ENCODE assay signal across 8 cellular contexts in the genomic region with DNA sequence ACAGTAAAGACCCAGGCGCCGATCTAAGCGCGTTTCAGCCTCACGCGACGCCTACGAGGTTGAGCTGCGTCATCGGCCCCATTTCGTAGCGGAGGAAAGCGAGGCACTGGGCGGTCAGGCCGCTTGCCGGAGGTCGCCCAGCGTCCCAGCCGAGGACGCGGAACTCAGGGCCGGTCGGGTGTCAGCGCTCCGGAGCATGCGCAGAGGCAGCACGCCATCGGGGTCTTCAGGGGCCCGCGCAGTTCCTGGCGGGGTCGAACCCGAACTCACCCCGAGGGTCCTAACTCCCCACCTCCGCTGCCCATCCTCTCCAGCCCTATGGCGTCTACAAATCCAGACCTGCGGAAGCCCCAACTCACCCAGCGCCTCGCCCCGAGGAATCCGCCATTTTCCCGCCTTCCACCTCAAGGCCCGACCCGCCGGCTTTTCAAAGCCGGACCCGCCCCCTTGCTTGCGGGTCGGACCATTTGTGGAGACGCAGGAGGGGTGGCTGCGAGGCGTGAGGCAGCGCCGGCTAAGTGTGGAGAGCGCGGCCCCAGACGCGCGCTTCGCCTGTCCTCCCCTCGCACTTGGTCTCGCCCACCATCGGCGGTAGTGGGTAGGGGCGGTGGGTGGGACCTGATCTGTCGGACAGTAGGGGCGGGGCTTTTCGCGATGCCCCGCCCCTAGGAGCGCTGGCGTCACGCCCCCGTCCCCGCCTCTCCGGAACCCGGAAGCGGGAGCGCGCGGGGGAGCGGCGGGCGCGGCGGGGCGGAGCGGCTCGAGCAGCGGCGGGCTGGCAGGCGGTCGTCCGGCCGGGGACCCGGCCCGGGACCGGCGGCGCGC. TPM values are rescaled to one million over a fixed set of nuclear protein-coding genes. Genes with fewer than 3 reads are reported as not detected.
DNase-seq lines count a peak whose midpoint lies in the region; ATAC-seq and TF ChIP-seq lines count a peak whose summit lies in the region.

A gene with protein sequence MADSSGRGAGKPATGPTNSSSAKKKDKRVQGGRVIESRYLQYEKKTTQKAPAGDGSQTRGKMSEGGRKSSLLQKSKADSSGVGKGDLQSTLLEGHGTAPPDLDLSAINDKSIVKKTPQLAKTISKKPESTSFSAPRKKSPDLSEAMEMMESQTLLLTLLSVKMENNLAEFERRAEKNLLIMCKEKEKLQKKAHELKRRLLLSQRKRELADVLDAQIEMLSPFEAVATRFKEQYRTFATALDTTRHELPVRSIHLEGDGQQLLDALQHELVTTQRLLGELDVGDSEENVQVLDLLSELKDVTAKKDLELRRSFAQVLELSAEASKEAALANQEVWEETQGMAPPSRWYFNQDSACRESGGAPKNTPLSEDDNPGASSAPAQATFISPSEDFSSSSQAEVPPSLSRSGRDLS (minus strand): TSS at position 418 of the 825 bp plus-strand sequence. CDS start 30 bp downstream, at position 388.
A gene with protein sequence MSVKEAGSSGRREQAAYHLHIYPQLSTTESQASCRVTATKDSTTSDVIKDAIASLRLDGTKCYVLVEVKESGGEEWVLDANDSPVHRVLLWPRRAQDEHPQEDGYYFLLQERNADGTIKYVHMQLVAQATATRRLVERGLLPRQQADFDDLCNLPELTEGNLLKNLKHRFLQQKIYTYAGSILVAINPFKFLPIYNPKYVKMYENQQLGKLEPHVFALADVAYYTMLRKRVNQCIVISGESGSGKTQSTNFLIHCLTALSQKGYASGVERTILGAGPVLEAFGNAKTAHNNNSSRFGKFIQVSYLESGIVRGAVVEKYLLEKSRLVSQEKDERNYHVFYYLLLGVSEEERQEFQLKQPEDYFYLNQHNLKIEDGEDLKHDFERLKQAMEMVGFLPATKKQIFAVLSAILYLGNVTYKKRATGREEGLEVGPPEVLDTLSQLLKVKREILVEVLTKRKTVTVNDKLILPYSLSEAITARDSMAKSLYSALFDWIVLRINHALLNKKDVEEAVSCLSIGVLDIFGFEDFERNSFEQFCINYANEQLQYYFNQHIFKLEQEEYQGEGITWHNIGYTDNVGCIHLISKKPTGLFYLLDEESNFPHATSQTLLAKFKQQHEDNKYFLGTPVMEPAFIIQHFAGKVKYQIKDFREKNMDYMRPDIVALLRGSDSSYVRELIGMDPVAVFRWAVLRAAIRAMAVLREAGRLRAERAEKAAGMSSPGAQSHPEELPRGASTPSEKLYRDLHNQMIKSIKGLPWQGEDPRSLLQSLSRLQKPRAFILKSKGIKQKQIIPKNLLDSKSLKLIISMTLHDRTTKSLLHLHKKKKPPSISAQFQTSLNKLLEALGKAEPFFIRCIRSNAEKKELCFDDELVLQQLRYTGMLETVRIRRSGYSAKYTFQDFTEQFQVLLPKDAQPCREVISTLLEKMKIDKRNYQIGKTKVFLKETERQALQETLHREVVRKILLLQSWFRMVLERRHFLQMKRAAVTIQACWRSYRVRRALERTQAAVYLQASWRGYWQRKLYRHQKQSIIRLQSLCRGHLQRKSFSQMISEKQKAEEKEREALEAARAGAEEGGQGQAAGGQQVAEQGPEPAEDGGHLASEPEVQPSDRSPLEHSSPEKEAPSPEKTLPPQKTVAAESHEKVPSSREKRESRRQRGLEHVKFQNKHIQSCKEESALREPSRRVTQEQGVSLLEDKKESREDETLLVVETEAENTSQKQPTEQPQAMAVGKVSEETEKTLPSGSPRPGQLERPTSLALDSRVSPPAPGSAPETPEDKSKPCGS (N-terminal part only) (plus strand): TSS at position 743 of the 825 bp plus-strand sequence. CDS start 25,941 bp downstream, outside the sequence.

- peak in 2 of 3 donors; percentile 47 to 61 for TF ChIP-seq POLR2A in spleen (IDR thresholded peaks at IDR 0.05)

- ATAC-seq in GM19043 (IDR thresholded peaks at IDR 0.05; ENCODE audit: low read depth, unreplicated experiment) (peak; percentile 79), HG03354 (IDR thresholded peaks at IDR 0.05; ENCODE audit: poor library complexity, severe bottlenecking, unreplicated experiment) (peak; percentile 82)
- peak; percentile 90 for ATAC-seq in central memory CD8-positive, alpha-beta T cell (replicated peaks; ENCODE audit: extremely low read depth, poor library complexity, severe bottlenecking)

- H3K36me3 ChIP-seq in spleen: peaks cover 0 to 44% (median 10%) of the 10 kb centered on the region in 6 donors

- H3K27me3 Mint-ChIP-seq in central memory CD8-positive, alpha-beta T cell: no peaks in the 10 kb centered on the region

- peaks cover 18% of the 10 kb centered on the region for H3K36me3 Mint-ChIP-seq in central memory CD8-positive, alpha-beta T cell (ENCODE audit: insufficient read depth)

- peak within 1 kb of the TSS; percentile 85 for H3K27ac Mint-ChIP-seq in central memory CD8-positive, alpha-beta T cell (ENCODE audit: low read depth)

- TF ChIP-seq CTCF in AG10803 (conservative IDR thresholded peaks at IDR 0.05; ENCODE audit: low read length) (no peak), spleen (IDR thresholded peaks at IDR 0.05 in 8 of 11, conservative IDR thresholded peaks at IDR 0.05 in 3 of 11) (peak in 2 of 11 experiments; percentile 17 to 18)

- no peaks in the 10 kb centered on the region for H3K9me3 Mint-ChIP-seq in central memory CD8-positive, alpha-beta T cell

- H3K27me3 ChIP-seq in spleen (replicated peaks in 1 of 7): no peaks in the 10 kb centered on the region

- H3K9me3 ChIP-seq in spleen: no peaks in the 10 kb centered on the region

- H3K4me3 ChIP-seq in AG10803 (ENCODE audit: low read length) (peak within 1 kb of the TSS; percentile 93), spleen (peak within 1 kb of the TSS; percentile 59 to 96 (median 90))

- intact Hi-C loops in spleen (cut with DNase I; ENCODE audit: low total_unique reads): loop anchor here (5.0 kb wide), 1 partner anchor 52 kb away; no protein-coding TSS in a partner anchor

- DNase-seq in AG10803 (ENCODE audit: low read depth) (peak; percentile 100), NCI-H446 treated with DMSO at 0.1 percent for 48 hours (lab: John Stamatoyannopoulos, UW) (peak; percentile 97), inferior parietal cortex (ENCODE audit: extremely low spot score) (peak; percentile 99), spleen (peak; percentile 100)
- DNase-seq in activated CD4-positive, CD25-positive, alpha-beta regulatory T cell treated with anti-CD3 and anti-CD28 coated beads, Interleukin-2, amount 50 U/mL, for 16 hours (ENCODE audit: low read depth, low spot score): peak; percentile 100
- peak; percentile 97 to 99 for DNase-seq in central memory CD8-positive, alpha-beta T cell (ENCODE audit: low spot score in 2 of 2)

- 0% methylated on average over 25 to 101 of the region's 101 CpGs for WGBS in spleen, 5 donors

- peaks cover 39 to 73% (median 57%) of the 10 kb centered on the region in 6 donors for H3K4me1 ChIP-seq in spleen

- H3K27ac ChIP-seq in spleen: peak within 1 kb of the TSS; percentile 81 to 97 (median 90)

- H3K4me1 Mint-ChIP-seq in central memory CD8-positive, alpha-beta T cell: peaks cover 64% of the 10 kb centered on the region

- peak within 1 kb of the TSS; percentile 94 for H3K4me3 Mint-ChIP-seq in central memory CD8-positive, alpha-beta T cell

RNA-seq across cellular contexts. Expression of the first gene that starts in this region (rescaled TPM):
- total RNA-seq in spleen: 10 to 100 TPM in 5 of 7 donors, 1 to 10 TPM in 2; 7.7 to 15.3 (median 13.2) TPM
- polyA plus RNA-seq in spleen: 10 to 100 TPM; 20.5 to 24.5 (median 22.6) TPM

RNA-seq across cellular contexts. Expression of the second gene that starts in this region (rescaled TPM):
- total RNA-seq in spleen: 100 to 1,000 TPM; 232 to 329 (median 281) TPM
- polyA plus RNA-seq in spleen: 100 to 1,000 TPM in 2 of 3 donors, 10 to 100 TPM in 1; 70.5 to 192 (median 190) TPM

Comparison
In these comparisons a context has a peak if more than half of its experiments do, and no peak if none do; other contexts are left out.
1. Peak in every context shown above with its lines: DNase-seq, ATAC-seq, H3K4me3 ChIP-seq and H3K27ac ChIP-seq.